Comparison of ENCODE assay signal across 8 cellular contexts in the genomic region with DNA sequence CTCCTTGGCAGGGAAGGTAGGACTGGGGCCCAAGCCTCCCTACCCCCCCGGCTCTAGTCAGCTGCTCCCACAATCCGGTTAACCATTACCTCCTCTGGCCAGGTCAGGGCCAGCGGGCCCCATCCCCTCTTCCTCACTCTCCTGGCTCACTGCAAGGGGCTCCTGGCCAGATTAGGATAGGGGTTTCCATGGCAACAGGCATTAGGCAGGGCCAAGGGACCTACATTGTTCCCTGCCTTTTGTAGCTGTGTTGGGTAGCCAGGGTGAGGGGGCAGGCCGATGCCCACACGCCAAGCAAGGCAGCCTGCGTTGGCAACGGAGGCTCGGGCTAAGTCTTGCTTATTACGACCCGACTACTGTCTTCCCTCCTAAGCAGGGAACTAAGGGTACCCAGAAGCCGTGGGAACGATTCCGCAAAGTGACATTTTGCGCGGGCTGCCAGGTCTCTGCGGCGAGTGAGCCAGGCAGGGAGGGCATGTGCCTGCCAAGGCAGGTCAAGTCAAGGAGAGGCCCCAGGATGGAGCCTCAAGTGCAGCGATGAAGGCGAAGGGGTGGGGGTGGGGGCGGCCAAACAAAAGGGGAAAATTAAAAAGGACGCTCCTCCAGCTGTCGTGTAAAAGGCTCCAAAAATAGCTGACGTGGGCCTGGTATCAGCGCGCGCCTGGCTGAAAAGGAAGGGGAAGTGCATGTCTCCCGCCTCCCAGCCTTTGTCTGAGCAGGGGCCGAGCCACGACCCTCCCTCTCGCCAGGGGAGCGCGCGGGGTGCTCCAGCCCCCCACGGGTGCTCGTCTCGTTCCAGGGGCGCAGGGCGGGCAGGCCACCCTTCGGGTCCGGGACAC. TPM values are rescaled to one million over a fixed set of nuclear protein-coding genes. Genes with fewer than 3 reads are reported as not detected.
DNase-seq lines count a peak whose midpoint lies in the region; ATAC-seq and TF ChIP-seq lines count a peak whose summit lies in the region.

No MANE protein-coding gene starts in this region.

- peak overlapping the region; percentile 96 for H3K27ac Mint-ChIP-seq in activated naive CD8-positive, alpha-beta T cell treated with anti-CD3 and anti-CD28 coated beads, Interleukin-2, amount 10 ng/mL, durations not matched to agents 7 days and 5 days

- no peak for TF ChIP-seq CTCF in heart right ventricle (IDR thresholded peaks at IDR 0.05)
- no peak for TF ChIP-seq CTCF in parathyroid adenoma (IDR thresholded peaks at IDR 0.05)

- H3K4me2 ChIP-seq in BLaER1 treated with 17β-estradiol and CSF1 and Interleukin-3, amounts not matched to agents 10 nM and 100 nM: peak overlapping the region; percentile 95 to 100 (median 99)
- peak overlapping the region; percentile 88 for H3K4me2 ChIP-seq in parathyroid adenoma (ENCODE audit: low read length)

- WGBS in heart right ventricle, 2 donors: 8 to 9% methylated on average over 40 of the region's 40 CpGs

- peak; percentile 25 for DNase-seq in NCI-H446 treated with DMSO at 0.1 percent for 48 hours (lab: John Stamatoyannopoulos, UW)
- peak; percentile 56 for DNase-seq in activated naive CD8-positive, alpha-beta T cell treated with anti-CD3 and anti-CD28 coated beads, Interleukin-2, amount 10 ng/mL, durations not matched to agents 7 days and 5 days
- DNase-seq in heart right ventricle: peak; percentile 67 to 74
- no peak for DNase-seq in NCI-H2196 treated with DMSO at 0.1 percent for 48 hours (lab: John Stamatoyannopoulos, UW; ENCODE audit: unreplicated experiment)
- no peak for DNase-seq in amniotic stem cell (lab: John Stamatoyannopoulos, UW)

- no peaks in the 10 kb centered on the region for H3K9me3 Mint-ChIP-seq in activated naive CD8-positive, alpha-beta T cell treated with anti-CD3 and anti-CD28 coated beads, Interleukin-2, amount 10 ng/mL, durations not matched to agents 7 days and 5 days

- no peaks in the 10 kb centered on the region for H3K79me2 ChIP-seq in parathyroid adenoma

- no peaks in the 10 kb centered on the region for H3K9me3 ChIP-seq in BLaER1 treated with 17β-estradiol and CSF1 and Interleukin-3, amounts not matched to agents 10 nM and 100 nM (replicated peaks in 1 of 11)
- H3K9me3 ChIP-seq in heart right ventricle: no peaks in the 10 kb centered on the region
- H3K9me3 ChIP-seq in parathyroid adenoma (ENCODE audit: control insufficient read depth, low read length): no peaks in the 10 kb centered on the region

- intact Hi-C loops in heart right ventricle (cut with DNase I): loop anchor here in 1 of 10 donors (5.0 kb wide), 1 partner anchor 131 kb away; a partner anchor contains a TSS

- H3K4me3 Mint-ChIP-seq in activated naive CD8-positive, alpha-beta T cell treated with anti-CD3 and anti-CD28 coated beads, Interleukin-2, amount 10 ng/mL, durations not matched to agents 7 days and 5 days: peak overlapping the region; percentile 87

- POLR2A ChIA-PET in activated naive CD8-positive, alpha-beta T cell treated with anti-CD3 and anti-CD28 coated beads, Interleukin-2, amount 10 ng/mL, durations not matched to agents 7 days and 5 days (lab: Charles Lee): interaction anchor here (0.6 to 3.0 kb wide), 7 partner anchors 23 to 207 kb away, joined by 3 to 12 read pairs (median 5); a partner anchor contains a TSS

- H4K20me1 ChIP-seq in BLaER1 treated with 17β-estradiol and CSF1 and Interleukin-3, amounts not matched to agents 10 nM and 100 nM: peaks cover 41 to 51% (median 48%) of the 10 kb centered on the region in 11 experiments; a peak in 21 of 22 replicates

- peaks cover 58 to 70% (median 63%) of the 10 kb centered on the region in 10 experiments for H3K4me1 ChIP-seq in BLaER1 treated with 17β-estradiol and CSF1 and Interleukin-3, amounts not matched to agents 10 nM and 100 nM
- H3K4me1 ChIP-seq in heart right ventricle (peaks cover 5 to 84% (median 59%) of the 10 kb centered on the region in 9 donors), parathyroid adenoma (peaks cover 13% of the 10 kb centered on the region)

- peak overlapping the region; percentile 90 to 100 (median 99) for H3K9ac ChIP-seq in BLaER1 treated with 17β-estradiol and CSF1 and Interleukin-3, amounts not matched to agents 10 nM and 100 nM
- peak overlapping the region; percentile 19 for H3K9ac ChIP-seq in parathyroid adenoma

- H2AFZ ChIP-seq in parathyroid adenoma: peak overlapping the region; percentile 70

- H3K27me3 Mint-ChIP-seq in activated naive CD8-positive, alpha-beta T cell treated with anti-CD3 and anti-CD28 coated beads, Interleukin-2, amount 10 ng/mL, durations not matched to agents 7 days and 5 days: peaks cover 5% of the 10 kb centered on the region

- peaks cover 6 to 16% (median 15%) of the 10 kb centered on the region in 11 experiments; a peak in 15 of 22 replicates for H3K27me3 ChIP-seq in BLaER1 treated with 17β-estradiol and CSF1 and Interleukin-3, amounts not matched to agents 10 nM and 100 nM
- H3K27me3 ChIP-seq in heart right ventricle: no peaks in the 10 kb centered on the region
- no peaks in the 10 kb centered on the region for H3K27me3 ChIP-seq in parathyroid adenoma (ENCODE audit: control insufficient read depth, insufficient read depth, low read length)

- H3K27ac ChIP-seq in BLaER1 treated with 17β-estradiol and CSF1 and Interleukin-3, amounts not matched to agents 10 nM and 100 nM: peak overlapping the region; percentile 82 to 100 (median 99)
- H3K27ac ChIP-seq in heart right ventricle (peak overlapping the region; percentile 97 to 100 (median 99)), parathyroid adenoma (peak overlapping the region; percentile 83)

- peak overlapping the region; percentile 93 to 99 (median 94) for H3K4me3 ChIP-seq in BLaER1 treated with 17β-estradiol and CSF1 and Interleukin-3, amounts not matched to agents 10 nM and 100 nM
- peak overlapping the region; percentile 64 to 100 (median 93) for H3K4me3 ChIP-seq in heart right ventricle
- H3K4me3 ChIP-seq in parathyroid adenoma (ENCODE audit: low read depth, low read length): peak overlapping the region; percentile 71

- ATAC-seq in GM19372 (IDR thresholded peaks at IDR 0.05; ENCODE audit: low read depth, unreplicated experiment) (peak; percentile 7), heart right ventricle (peak; percentile 23 to 60 (median 44))
- ATAC-seq in activated naive CD8-positive, alpha-beta T cell treated with anti-CD3 and anti-CD28 coated beads, Interleukin-2, amount 10 ng/mL, durations not matched to agents 7 days and 5 days (ENCODE audit: low read depth): no peak

- H3K36me3 ChIP-seq in BLaER1 treated with 17β-estradiol and CSF1 and Interleukin-3, amounts not matched to agents 10 nM and 100 nM: peaks cover 0 to 17% (median 4%) of the 10 kb centered on the region in 11 experiments; a peak in 7 of 22 replicates
- peaks cover 0 to 2% (median 0%) of the 10 kb centered on the region in 9 donors for H3K36me3 ChIP-seq in heart right ventricle
- H3K36me3 ChIP-seq in parathyroid adenoma (ENCODE audit: control insufficient read depth, insufficient read depth, low read length): no peaks in the 10 kb centered on the region

- H3K36me3 Mint-ChIP-seq in activated naive CD8-positive, alpha-beta T cell treated with anti-CD3 and anti-CD28 coated beads, Interleukin-2, amount 10 ng/mL, durations not matched to agents 7 days and 5 days: peaks cover 9% of the 10 kb centered on the region

- H3K4me1 Mint-ChIP-seq in activated naive CD8-positive, alpha-beta T cell treated with anti-CD3 and anti-CD28 coated beads, Interleukin-2, amount 10 ng/mL, durations not matched to agents 7 days and 5 days: peaks cover 50% of the 10 kb centered on the region

RNA-seq across cellular contexts. Expression of a gene that starts 0.9 kb away (rescaled TPM):
- 100 to 1,000 TPM; 233 to 260 TPM for total RNA-seq in activated naive CD8-positive, alpha-beta T cell treated with anti-CD3 and anti-CD28 coated beads, Interleukin-2, amount 10 ng/mL, durations not matched to agents 7 days and 5 days
- 1,000 to 10,000 TPM in 4 of 10 donors, 100 to 1,000 TPM in 6; 731 to 1,135 (median 971) TPM for total RNA-seq in heart right ventricle
- polyA plus RNA-seq in heart right ventricle: 100 to 1,000 TPM; 279 to 401 TPM

Comparison
In these comparisons a context has a peak if more than half of its experiments do, and no peak if none do; other contexts are left out.
1. DNase-seq: peak in NCI-H446 treated with DMSO at 0.1 percent for 48 hours (single experiment), activated naive CD8-positive, alpha-beta T cell treated with anti-CD3 and anti-CD28 coated beads, Interleukin-2, amount 10 ng/mL, durations not matched to agents 7 days and 5 days (single experiment) and heart right ventricle (2 of 2); none in NCI-H2196 treated with DMSO at 0.1 percent for 48 hours (single experiment) and amniotic stem cell (single experiment).
2. Peak in every context shown above with its lines, with median percentiles within 50 percentile points of each other: H3K27ac ChIP-seq and H3K4me3 ChIP-seq.